Comparison of ENCODE assay signal across 26 cellular contexts in genomic region chr6:143063631-143064030, GRCh38. TPM values are rescaled to one million over a fixed set of nuclear protein-coding genes. Genes with fewer than 3 reads are reported as not detected.
DNase-seq lines count a peak whose midpoint lies in the region; ATAC-seq, FAIRE-seq and TF ChIP-seq lines count a peak whose summit lies in the region.
"Had no signal": no experiment of that assay in that cellular context is flagged by ENCODE, and none has a peak within 500 bp of the region (broad histone marks: within the 10 kb centered on the region; RNA-seq: fewer than 3 reads in every experiment).

No MANE protein-coding gene starts in this region.

- ATAC-seq in HepG2: no peak
- no peak for ATAC-seq in right lobe of liver
- no peak for ATAC-seq in stimulated activated naive CD8-positive, alpha-beta T cell treated with anti-CD3 and anti-CD28 coated beads, Interleukin-15, Interleukin-2, amounts not matched to agents 100 U/mL and 50 U/mL, for 24 hours
- no peak for ATAC-seq in naive thymus-derived CD8-positive, alpha-beta T cell

- H4K20me1 ChIP-seq in HepG2 (ENCODE audit: insufficient read depth, low read length) (no peaks in the 10 kb centered on the region), osteoblast (ENCODE audit: insufficient read depth, low read length) (no peaks in the 10 kb centered on the region)

- in situ Hi-C loops in HepG2 (cut with HindIII; ENCODE audit: extremely low pct_ligation_motif_present, low pct_unique_long_range_greater_than_20kb): loop anchor here (5.0 kb wide), 1 partner anchor 116 kb away; the partner anchor contains the start of gene HIVEP2

- H3K9me3 ChIP-seq in HepG2 (ENCODE audit: low read length) (peaks cover 12% of the 10 kb centered on the region; the same call in 1 of the 2 replicates), right lobe of liver (no peaks in the 10 kb centered on the region), osteoblast (ENCODE audit: low read depth, low read length) (no peaks in the 10 kb centered on the region)
- H3K9me3 ChIP-seq: Caco-2, SJSA1 had no signal

- H3K4me1 ChIP-seq in HepG2 (ENCODE audit: insufficient read depth, low read length) (peaks cover 68% of the 10 kb centered on the region), right lobe of liver (peaks cover 0 to 33% (median 12%) of the 10 kb centered on the region in 4 donors), osteoblast (ENCODE audit: insufficient read depth, low read length) (peaks cover 34% of the 10 kb centered on the region)

- H3K4me1 Mint-ChIP-seq in naive thymus-derived CD8-positive, alpha-beta T cell: peaks cover 14 to 28% (median 23%) of the 10 kb centered on the region in 4 donors

- H2AFZ ChIP-seq in HepG2 (ENCODE audit: low read length) (no peak overlapping the region), osteoblast (ENCODE audit: low read length) (no peak overlapping the region)

- intact Hi-C loops in HepG2 (cut with micrococcal nuclease; ENCODE audit: unreplicated experiment): loop anchor here (5.0 kb wide), 4 partner anchors 136 to 364 kb away; no protein-coding TSS in a partner anchor
- intact Hi-C loops in right lobe of liver (cut with DNase I): loop anchor here in 1 of 2 donors (10.0 kb wide), 1 partner anchor 51 kb away; no protein-coding TSS in a partner anchor
- intact Hi-C loops in dorsolateral prefrontal cortex (cut with DNase I): loop anchor here in 1 of 2 donors (5.0 to 10.0 kb wide), 2 partner anchors 116 to 361 kb away; partner anchors contain the start of gene HIVEP2

- H3K4me3 Mint-ChIP-seq in naive thymus-derived CD8-positive, alpha-beta T cell: no peak overlapping the region
- H3K4me3 Mint-ChIP-seq: CD4-positive, alpha-beta T cell had no signal

- no peak overlapping the region; the same call in 1 of the 2 replicates for H3K4me2 ChIP-seq in HepG2 (ENCODE audit: low read depth, low read length)
- H3K4me2 ChIP-seq in osteoblast (ENCODE audit: insufficient read depth, low read length): no peak overlapping the region

- POLR2A ChIA-PET in HepG2 (lab: Yijun Ruan, JAX): no interaction called here
- POLR2A ChIA-PET in naive thymus-derived CD8-positive, alpha-beta T cell (lab: Charles Lee): no interaction called here

- CTCF ChIA-PET in HepG2 (lab: Yijun Ruan, JAX; ENCODE audit: low intra/inter-chr PET ratio, low total read pairs): no interaction called here

- TF ChIP-seq EP300 in HepG2 (IDR thresholded peaks at IDR 0.05; ENCODE audit: low read depth in 2 of 2, low read length in 2 of 2): no peak
- TF ChIP-seq EP300 in HepG2 (CRISPR knock-in tag; IDR thresholded peaks at IDR 0.05; ENCODE audit: borderline replicate concordance): no peak

- BruUV-seq in HepG2 (replicated peaks; lab: Mats Ljungman, UMichigan): no TSS peak

- TF ChIP-seq RAD21 in HepG2 (CRISPR knock-in tag; IDR thresholded peaks at IDR 0.05): no peak

- H3K4me3 ChIP-seq in HepG2 (replicated peaks in 1 of 3; ENCODE audit: insufficient read depth in 1 of 3, low read depth in 2 of 3, low read length in 3 of 3): no peak overlapping the region
- H3K4me3 ChIP-seq in right lobe of liver: no peak overlapping the region
- no peak overlapping the region for H3K4me3 ChIP-seq in osteoblast (ENCODE audit: insufficient read depth, low read length)
- no peak overlapping the region for H3K4me3 ChIP-seq in dorsolateral prefrontal cortex
- H3K4me3 ChIP-seq: SJSA1 had no signal

- no peak for FAIRE-seq in HepG2 (lab: Jason Lieb, UNC)
- FAIRE-seq: GM12892, GM18507, H54 had no signal

- H3K27ac Mint-ChIP-seq in naive thymus-derived CD8-positive, alpha-beta T cell: no peak overlapping the region
- H3K27ac Mint-ChIP-seq: CD4-positive, alpha-beta T cell had no signal

- H3K27ac ChIP-seq in HepG2 (ENCODE audit: extremely low read length, insufficient read depth, low read length) (peak overlapping the region; percentile 98), right lobe of liver (no peak overlapping the region), osteoblast (ENCODE audit: low read depth, low read length) (no peak overlapping the region), dorsolateral prefrontal cortex (peak overlapping the region in 2 of 59 donors; percentile 4 to 37)
- H3K27ac ChIP-seq: SJSA1 had no signal

- H3K36me3 Mint-ChIP-seq in naive thymus-derived CD8-positive, alpha-beta T cell: no peaks in the 10 kb centered on the region
- H3K36me3 Mint-ChIP-seq: IgD-negative memory B cell had no signal

- no peaks in the 10 kb centered on the region for H3K36me3 ChIP-seq in HepG2 (replicated peaks in 1 of 2; ENCODE audit: control insufficient read depth in 1 of 2, insufficient read depth in 2 of 2, low read length in 2 of 2)
- H3K36me3 ChIP-seq in right lobe of liver: no peaks in the 10 kb centered on the region
- H3K36me3 ChIP-seq in osteoblast (ENCODE audit: insufficient read depth, low read length): no peaks in the 10 kb centered on the region

- H3K79me2 ChIP-seq in HepG2 (ENCODE audit: insufficient read depth, low read length) (peaks cover 43% of the 10 kb centered on the region), osteoblast (ENCODE audit: insufficient read depth, low read length) (peaks cover 10% of the 10 kb centered on the region)

- H3K27me3 Mint-ChIP-seq in naive thymus-derived CD8-positive, alpha-beta T cell: no peaks in the 10 kb centered on the region
- H3K27me3 Mint-ChIP-seq: CD4-positive, alpha-beta T cell; IgD-negative memory B cell had no signal

- no peak for TF ChIP-seq CTCF in HepG2 (CRISPR knock-in tag; IDR thresholded peaks at IDR 0.05)
- no peak for TF ChIP-seq CTCF in right lobe of liver (IDR thresholded peaks at IDR 0.05)
- TF ChIP-seq CTCF in osteoblast (IDR thresholded peaks at IDR 0.05; ENCODE audit: extremely low read depth, low read depth, low read length): no peak
- TF ChIP-seq CTCF in dorsolateral prefrontal cortex (IDR thresholded peaks at IDR 0.05 in 54 of 56, conservative IDR thresholded peaks at IDR 0.05 in 2 of 56; ENCODE audit: low read depth in 1 of 56, partially characterized antibody in 56 of 56): no peak

- no peaks in the 10 kb centered on the region for H3K9me3 Mint-ChIP-seq in naive thymus-derived CD8-positive, alpha-beta T cell
- H3K9me3 Mint-ChIP-seq: CD4-positive, alpha-beta T cell; IgD-negative memory B cell had no signal

- H3K27me3 ChIP-seq in HepG2 (ENCODE audit: control insufficient read depth in 1 of 2, insufficient read depth in 2 of 2, low read length in 2 of 2) (no peaks in the 10 kb centered on the region; a peak in 1 of 5 replicates), right lobe of liver (no peaks in the 10 kb centered on the region), osteoblast (ENCODE audit: insufficient read depth, low read length) (no peaks in the 10 kb centered on the region), dorsolateral prefrontal cortex (no peaks in the 10 kb centered on the region)
- H3K27me3 ChIP-seq: SJSA1 had no signal

- DNase-seq in HepG2 (ENCODE audit: low spot score): no peak
- no peak for DNase-seq in right lobe of liver
- peak; percentile 19 for DNase-seq in RPMI7951 (ENCODE audit: low read depth)
- peak; percentile 69 for DNase-seq in osteoblast (ENCODE audit: insufficient read length, low spot score, missing footprints)
- no peak for DNase-seq in stimulated activated naive CD8-positive, alpha-beta T cell treated with anti-CD3 and anti-CD28 coated beads, Interleukin-15, Interleukin-2, amounts not matched to agents 100 U/mL and 50 U/mL, for 24 hours
- DNase-seq in dorsolateral prefrontal cortex: no peak
- no peak for DNase-seq in naive thymus-derived CD8-positive, alpha-beta T cell
- DNase-seq in iPS-NIHi7 (ENCODE audit: extremely low spot score): no peak
- DNase-seq: 8988T; Caco-2; CD4-positive, alpha-beta T cell; DMS153; EL; Kasumi-1; MV-4-11; NCI-H1417; NCI-H187; NCI-H2107; NCI-H2227 treated with DMSO at 0.1 percent for 48 hours; NCI-H510A treated with DMSO at 0.1 percent for 48 hours; NCI-H82 had no signal

- TF ChIP-seq POLR2A in HepG2 (IDR thresholded peaks at IDR 0.05; ENCODE audit: insufficient read depth in 1 of 2, low read depth in 2 of 2, low read length in 2 of 2) (no peak), right lobe of liver (IDR thresholded peaks at IDR 0.05) (no peak)

- H3K9ac ChIP-seq in HepG2 (ENCODE audit: insufficient read depth, low read depth, low read length): no peak overlapping the region

TF ChIP-seq in HepG2, 621 proteins besides CTCF, POLR2A, EP300 and RAD21 (continues in another document):
- TF ChIP-seq ZNF30 (CRISPR knock-in tag; IDR thresholded peaks at IDR 0.05): no peak
- no peak for TF ChIP-seq ZNF180 (CRISPR knock-in tag; IDR thresholded peaks at IDR 0.05; ENCODE audit: borderline replicate concordance, low read depth)
- no peak for TF ChIP-seq CHCHD3 (CRISPR knock-in tag; IDR thresholded peaks at IDR 0.05)

RNA-seq across cellular contexts. Expression of gene AIG1, which starts 2.9 kb away (rescaled TPM):
- total RNA-seq in HepG2 (2016; rRNA removed; fragmentation: Illumina TruSeq; extraction: Trizol) (92.2 and 115 TPM in 2 replicates), right lobe of liver (100 to 1,000 TPM in 5 of 6 experiments, 10 to 100 TPM in 1; 81.4 to 151 (median 111) TPM), osteoblast (70.9 and 96.9 TPM in 2 replicates), dorsolateral prefrontal cortex (10 to 100 TPM; 39.6 to 81.0 (median 63.9) TPM)
- 69.0 and 78.3 TPM in 2 replicates for total RNA-seq in HepG2 (2016; cell fraction: cytosol; rRNA removed; fragmentation: Illumina TruSeq; extraction: Trizol; ENCODE audit: low read depth)
- 86.4 and 118 TPM in 2 replicates for total RNA-seq in HepG2 (2016; cell fraction: insoluble cytoplasmic fraction; rRNA removed; fragmentation: Illumina TruSeq; extraction: Trizol)
- total RNA-seq in HepG2 (2016; cell fraction: membrane; rRNA removed; fragmentation: Illumina TruSeq; extraction: Trizol): 94.9 and 96.7 TPM in 2 replicates
- total RNA-seq in HepG2 (2016; cell fraction: nucleus; rRNA removed; fragmentation: Illumina TruSeq; extraction: Trizol): 108 and 110 TPM in 2 replicates
- polyA plus RNA-seq in HepG2 (2011; rRNA removed): 180 and 197 TPM in 2 replicates
- 168 and 200 TPM in 2 replicates for polyA plus RNA-seq in HepG2 (2011; cell fraction: cytosol; rRNA removed)
- 65.3 and 74.7 TPM in 2 replicates for polyA plus RNA-seq in HepG2 (2011; cell fraction: nucleus; rRNA removed)
- polyA plus RNA-seq in HepG2 (2012): 127 and 143 TPM in 2 replicates
- polyA plus RNA-seq in HepG2 (2016; cell fraction: cytosol; fragmentation: Illumina TruSeq; extraction: Trizol; ENCODE audit: low read depth): 95.4 and 123 TPM in 2 replicates
- polyA plus RNA-seq in HepG2 (2016; cell fraction: insoluble cytoplasmic fraction; fragmentation: Illumina TruSeq; extraction: Trizol; ENCODE audit: low read depth): 91.2 and 101 TPM in 2 replicates
- 103 and 106 TPM in 2 replicates for polyA plus RNA-seq in HepG2 (2016; cell fraction: membrane; fragmentation: Illumina TruSeq; extraction: Trizol; ENCODE audit: low read depth)
- polyA plus RNA-seq in HepG2 (2016; cell fraction: nucleus; fragmentation: Illumina TruSeq; extraction: Trizol; ENCODE audit: insufficient read depth, low read depth): 141 and 147 TPM in 2 replicates
- polyA minus RNA-seq in HepG2 (2011; rRNA and poly(A)+ RNA removed; ENCODE audit: low replicate concordance): 20.3 and 109 TPM in 2 replicates
- polyA minus RNA-seq in HepG2 (2011; cell fraction: cytosol; rRNA and poly(A)+ RNA removed): 67.3 and 76.3 TPM in 2 replicates
- 156 and 160 TPM in 2 replicates for polyA minus RNA-seq in HepG2 (2011; cell fraction: nucleus; rRNA and poly(A)+ RNA removed)
- 112 and 115 TPM in 2 replicates for total RNA-seq in RPMI7951 (2014; rRNA removed; shearing (Covaris generic))
- total RNA-seq in naive thymus-derived CD8-positive, alpha-beta T cell: 10 to 100 TPM in 1 of 2 experiments, 1 to 10 TPM in 1; 10.0 to 11.1 TPM
- polyA plus RNA-seq in naive thymus-derived CD8-positive, alpha-beta T cell: 10 to 100 TPM; 14.5 to 19.0 (median 15.8) TPM

Comparison
In these comparisons a context has a peak if more than half of its experiments do, and no peak if none do; other contexts are left out.
1. DNase-seq: peak in RPMI7951 (single experiment) and osteoblast (single experiment); none in HepG2 (single experiment), right lobe of liver (0 of 3), stimulated activated naive CD8-positive, alpha-beta T cell treated with anti-CD3 and anti-CD28 coated beads, Interleukin-15, Interleukin-2, amounts not matched to agents 100 U/mL and 50 U/mL, for 24 hours (single experiment), dorsolateral prefrontal cortex (0 of 10), naive thymus-derived CD8-positive, alpha-beta T cell (0 of 10) and iPS-NIHi7 (single experiment).